Comparison of ENCODE assay signal across 8 cellular contexts in the genomic region with DNA sequence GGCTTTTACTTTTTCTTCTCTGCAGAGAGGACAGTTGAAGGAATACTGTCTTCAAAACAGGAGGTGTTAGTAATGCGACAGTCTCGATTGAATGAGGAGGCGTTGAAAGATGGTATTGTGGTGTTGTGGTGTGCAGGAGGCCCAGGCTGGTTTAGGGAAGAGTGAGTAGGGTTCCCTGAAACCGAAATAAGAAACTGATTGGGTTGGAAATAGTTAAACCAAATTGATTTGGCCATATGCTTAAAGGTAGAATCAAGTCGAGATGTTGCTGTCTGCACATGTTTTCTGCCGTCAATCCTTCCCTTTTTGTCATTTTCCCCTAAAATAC. TPM values are rescaled to one million over a fixed set of nuclear protein-coding genes. Genes with fewer than 3 reads are reported as not detected.
DNase-seq lines count a peak whose midpoint lies in the region; ATAC-seq and TF ChIP-seq lines count a peak whose summit lies in the region.

No MANE protein-coding gene starts in this region.

- intact Hi-C loops in CD14-positive monocyte (cut with micrococcal nuclease) (loop anchor here (5.0 kb wide), 2 partner anchors 35 to 85 kb away; no protein-coding TSS in a partner anchor), activated B cell treated with CpG ODN at 0.5 μM for 24 hours (cut with micrococcal nuclease) (loop anchor here (1.0 to 5.0 kb wide), 6 partner anchors 41 to 1275 kb away; a partner anchor contains a TSS)

- DNase-seq in CD14-positive monocyte (ENCODE audit: low spot score) (no peak), HAP-1 (ENCODE audit: low spot score in 2 of 2) (peak in 1 of 2 experiments; percentile 39), activated B cell treated with CpG ODN at 0.5 μM for 24 hours (no peak), fibroblast of lung (ENCODE audit: low read depth in 2 of 2) (peak in 1 of 2 donors; percentile 38), retinal pigment epithelial cell (ENCODE audit: low read depth) (no peak), NCI-H1092 treated with DMSO at 0.1 percent for 48 hours (lab: John Stamatoyannopoulos, UW) (no peak), left lobe of liver (ENCODE audit: low spot score) (no peak)

- H3K27me3 Mint-ChIP-seq in CD14-positive monocyte (ENCODE audit: low read depth in 3 of 3) (peaks cover 0 to 3% (median 0%) of the 10 kb centered on the region in 3 donors), activated B cell treated with CpG ODN at 0.5 μM for 24 hours (no peaks in the 10 kb centered on the region)

- H3K9me3 Mint-ChIP-seq in CD14-positive monocyte (no peaks in the 10 kb centered on the region), activated B cell treated with CpG ODN at 0.5 μM for 24 hours (no peaks in the 10 kb centered on the region)

- peaks cover 67% of the 10 kb centered on the region for H3K79me2 ChIP-seq in fibroblast of lung (ENCODE audit: control insufficient read depth, insufficient read depth, low read length)

- TF ChIP-seq CTCF in CD14-positive monocyte (IDR thresholded peaks at IDR 0.05): no peak
- TF ChIP-seq CTCF in activated B cell treated with CpG ODN at 0.5 μM for 24 hours (IDR thresholded peaks at IDR 0.05): no peak
- no peak for TF ChIP-seq CTCF in fibroblast of lung (conservative IDR thresholded peaks at IDR 0.05 in 1 of 2, IDR thresholded peaks at IDR 0.05 in 1 of 2; ENCODE audit: low read depth in 1 of 2, low read length in 2 of 2)
- TF ChIP-seq CTCF in retinal pigment epithelial cell (conservative IDR thresholded peaks at IDR 0.05; ENCODE audit: low read depth, low read length): no peak

- no peaks in the 10 kb centered on the region for H3K27me3 ChIP-seq in HAP-1 (ENCODE audit: low read depth)
- no peaks in the 10 kb centered on the region for H3K27me3 ChIP-seq in fibroblast of lung (ENCODE audit: control insufficient read depth, insufficient read depth, low read length)

- H3K36me3 ChIP-seq in HAP-1 (replicated peaks): no peaks in the 10 kb centered on the region
- H3K36me3 ChIP-seq in fibroblast of lung (ENCODE audit: control insufficient read depth, insufficient read depth, low read length): no peaks in the 10 kb centered on the region

- H3K4me1 ChIP-seq in HAP-1: peaks cover 31% of the 10 kb centered on the region
- H3K4me1 ChIP-seq in fibroblast of lung (ENCODE audit: control insufficient read depth, extremely low read depth, insufficient read depth, low read length): peaks cover 5% of the 10 kb centered on the region

- H3K9ac ChIP-seq in fibroblast of lung (ENCODE audit: insufficient read depth, low read length): peak overlapping the region; percentile 96

- in situ Hi-C loops in HAP-1 (cut with MboI; ENCODE audit: low sequenced_read_pairs): loop anchor here (25.0 kb wide), 1 partner anchor 165 kb away; no protein-coding TSS in a partner anchor

- H2AFZ ChIP-seq in fibroblast of lung (ENCODE audit: low read length): peak overlapping the region; percentile 89

- POLR2A ChIA-PET in activated B cell treated with CpG ODN at 0.5 μM for 24 hours (lab: Charles Lee): interaction anchor here (1.1 to 3.8 kb wide), 11 partner anchors 9 to 474 kb away, joined by 3 to 50 read pairs (median 11); a partner anchor contains a TSS

- H3K4me3 Mint-ChIP-seq in CD14-positive monocyte: peak overlapping the region; percentile 96 to 100
- peak overlapping the region; percentile 93 for H3K4me3 Mint-ChIP-seq in activated B cell treated with CpG ODN at 0.5 μM for 24 hours

- H4K20me1 ChIP-seq in fibroblast of lung (ENCODE audit: control insufficient read depth, extremely low read depth, insufficient read depth, low read length): peaks cover 3% of the 10 kb centered on the region

- CTCF ChIA-PET in activated B cell treated with CpG ODN at 0.5 μM for 24 hours (lab: Charles Lee): interaction anchor here (3.2 kb wide), 1 partner anchor 13 kb away, joined by 49 read pairs; no protein-coding TSS in a partner anchor

- ATAC-seq in activated B cell treated with CpG ODN at 0.5 μM for 24 hours (ENCODE audit: low read depth) (no peak), left lobe of liver (no peak), HG03439 (IDR thresholded peaks at IDR 0.05; ENCODE audit: unreplicated experiment) (no peak)

- peak overlapping the region; percentile 99 to 100 (median 100) for H3K27ac Mint-ChIP-seq in CD14-positive monocyte
- H3K27ac Mint-ChIP-seq in activated B cell treated with CpG ODN at 0.5 μM for 24 hours: peak overlapping the region; percentile 100

- H3K27ac ChIP-seq in fibroblast of lung (ENCODE audit: insufficient read depth, low read length): peak overlapping the region; percentile 100

- H3K4me3 ChIP-seq in HAP-1: peak overlapping the region; percentile 84
- H3K4me3 ChIP-seq in fibroblast of lung (replicated peaks in 1 of 4; ENCODE audit: control extremely low read depth in 1 of 4, insufficient read depth in 1 of 4, low read depth in 3 of 4, low read length in 4 of 4): peak overlapping the region; percentile 82 to 100 (median 92)
- H3K4me3 ChIP-seq in retinal pigment epithelial cell (ENCODE audit: low read length): peak overlapping the region; percentile 99

- H3K4me2 ChIP-seq in fibroblast of lung (ENCODE audit: extremely low read depth, insufficient read depth, low read length): peak overlapping the region; percentile 77

- H3K4me1 Mint-ChIP-seq in CD14-positive monocyte (peaks cover 53% of the 10 kb centered on the region), activated B cell treated with CpG ODN at 0.5 μM for 24 hours (peaks cover 57% of the 10 kb centered on the region)

- H3K9me3 ChIP-seq in HAP-1: no peaks in the 10 kb centered on the region
- no peaks in the 10 kb centered on the region for H3K9me3 ChIP-seq in fibroblast of lung (ENCODE audit: control insufficient read depth, insufficient read depth, low read depth, low read length)

- H3K36me3 Mint-ChIP-seq in CD14-positive monocyte (peaks cover under 1 to 4% of the 10 kb centered on the region in 2 donors), activated B cell treated with CpG ODN at 0.5 μM for 24 hours (ENCODE audit: low read depth) (peaks cover 25% of the 10 kb centered on the region)

RNA-seq across cellular contexts. Expression of a gene that starts 0.8 kb away (rescaled TPM):
- 100 to 1,000 TPM; 254 to 295 TPM for polyA plus RNA-seq in CD14-positive monocyte
- 49.3 and 49.9 TPM in 2 replicates for total RNA-seq in activated B cell treated with CpG ODN at 0.5 μM for 24 hours
- total RNA-seq in fibroblast of lung: 125 and 213 TPM in 2 replicates
- 75.7 and 80.6 TPM in 2 replicates for polyA plus RNA-seq in fibroblast of lung
- polyA plus RNA-seq in fibroblast of lung (2012): 50.8 and 52.2 TPM in 2 replicates
- 22.9 and 28.1 TPM in 2 replicates for polyA minus RNA-seq in fibroblast of lung (ENCODE audit: low replicate concordance)
- 48.8 TPM for total RNA-seq in left lobe of liver

RNA-seq across cellular contexts. Expression of a gene that starts 1.6 kb away (rescaled TPM):
- polyA plus RNA-seq in CD14-positive monocyte (100 to 1,000 TPM in 1 of 2 donors, 10 to 100 TPM in 1; 80.0 to 105 TPM), fibroblast of lung (150 and 189 TPM in 2 replicates)
- total RNA-seq in activated B cell treated with CpG ODN at 0.5 μM for 24 hours (112 and 118 TPM in 2 replicates), fibroblast of lung (232 and 252 TPM in 2 replicates), left lobe of liver (54.7 TPM)
- polyA plus RNA-seq in fibroblast of lung (2012): 119 and 178 TPM in 2 replicates
- 18.6 and 22.7 TPM in 2 replicates for polyA minus RNA-seq in fibroblast of lung (ENCODE audit: low replicate concordance)

RNA-seq across cellular contexts. Expression of a gene that starts 51.2 kb away (rescaled TPM):
- polyA plus RNA-seq in CD14-positive monocyte: 1 to 10 TPM; 1.6 to 3.3 TPM
- total RNA-seq in activated B cell treated with CpG ODN at 0.5 μM for 24 hours: 25.3 and 25.9 TPM in 2 replicates
- total RNA-seq in fibroblast of lung: 5.9 and 8.9 TPM in 2 replicates
- 13.0 and 15.8 TPM in 2 replicates for polyA plus RNA-seq in fibroblast of lung
- polyA plus RNA-seq in fibroblast of lung (2012): 3.3 and 4.9 TPM in 2 replicates
- 11.3 and 11.6 TPM in 2 replicates for polyA minus RNA-seq in fibroblast of lung (ENCODE audit: low replicate concordance)
- total RNA-seq in left lobe of liver: 17.9 TPM
